ENCODE assay signal across 20 cellular contexts in the genomic region with DNA sequence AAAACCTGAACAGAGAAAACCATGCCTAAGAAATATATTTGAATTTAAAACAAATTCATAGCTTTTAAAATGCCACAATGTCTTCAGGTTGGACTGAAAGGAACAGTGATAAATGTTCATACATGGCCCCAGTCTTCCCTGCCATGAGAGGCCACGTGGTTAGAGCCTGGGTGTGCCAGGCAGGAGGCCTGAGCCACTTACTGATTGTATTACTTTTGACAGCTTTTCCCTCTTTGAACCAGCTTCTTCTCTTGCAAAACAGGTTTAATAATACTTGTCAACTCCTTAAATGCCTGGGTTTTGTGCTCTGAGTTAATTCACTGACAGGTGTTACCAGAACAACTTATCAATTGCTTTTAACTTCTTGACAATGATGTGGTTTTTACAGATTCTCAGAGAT.
"Had no signal": no experiment of that assay in that cellular context is flagged by ENCODE, and none has a peak within 500 bp of the region (broad histone marks: within the 10 kb centered on the region; RNA-seq: fewer than 3 reads in every experiment).

No MANE protein-coding gene starts in this region.

- H3K36me3 Mint-ChIP-seq: activated naive CD4-positive, alpha-beta T cell treated with anti-CD3 and anti-CD28 coated beads, Interleukin-2, amount 10 ng/mL, durations not matched to agents 7 days and 5 days; brain; neural progenitor cell had no signal

- H3K27ac Mint-ChIP-seq: activated CD4-positive, alpha-beta memory T cell treated with anti-CD3 and anti-CD28 coated beads, Interleukin-2, amount 10 ng/mL, durations not matched to agents 7 days and 5 days; activated CD4-positive, alpha-beta T cell treated with anti-CD3 and anti-CD28 coated beads, Interleukin-2, amount 10 ng/mL, durations not matched to agents 24 days and 14 days; activated naive CD4-positive, alpha-beta T cell treated with anti-CD3 and anti-CD28 coated beads, Interleukin-2, amount 10 ng/mL, durations not matched to agents 7 days and 5 days; activated naive CD8-positive, alpha-beta T cell treated with anti-CD3 and anti-CD28 coated beads, Interleukin-2, amount 50 U/mL, for 24 hours; activated T-cell treated with anti-CD3 and anti-CD28 coated beads, Interleukin-2, amount 50 U/mL, for 72 hours; brain; naive thymus-derived CD4-positive, alpha-beta T cell; neural progenitor cell; stimulated activated memory B cell treated with anti-CD40 and anti-IgM and Interleukin-4, amounts not matched to agents 10 μg/mL and 1 μg/mL and 100 μg/mL, for 72 hours; T-helper 1 cell treated with Interleukin-12 subunit alpha and Interleukin-12 subunit beta and Interleukin-4 antibody, amounts not matched to agents 30 μg/mL and 1 μg/mL, for 36 hours had no signal

- H3K9me3 Mint-ChIP-seq: activated CD4-positive, alpha-beta memory T cell treated with anti-CD3 and anti-CD28 coated beads, Interleukin-2, amount 10 ng/mL, durations not matched to agents 7 days and 5 days; activated T-cell treated with anti-CD3 and anti-CD28 coated beads, Interleukin-2, amount 50 U/mL, for 72 hours; neural progenitor cell; T-helper 1 cell treated with Interleukin-12 subunit alpha and Interleukin-12 subunit beta and Interleukin-4 antibody, amounts not matched to agents 30 μg/mL and 1 μg/mL, for 36 hours had no signal

- ATAC-seq: activated naive CD8-positive, alpha-beta T cell treated with anti-CD3 and anti-CD28 coated beads, Interleukin-2, amount 50 U/mL, for 24 hours; activated T-cell treated with anti-CD3 and anti-CD28 coated beads, Interleukin-2, amount 50 U/mL, for 72 hours; gastrocnemius medialis; heart left ventricle; naive thymus-derived CD4-positive, alpha-beta T cell; stimulated activated memory B cell treated with anti-CD40 and anti-IgM and Interleukin-4, amounts not matched to agents 10 μg/mL and 1 μg/mL and 100 μg/mL, for 72 hours had no signal

- DNase-seq: activated CD4-positive, alpha-beta memory T cell treated with anti-CD3 and anti-CD28 coated beads, Interleukin-2, amount 10 ng/mL, durations not matched to agents 7 days and 5 days; activated CD4-positive, alpha-beta T cell treated with anti-CD3 and anti-CD28 coated beads, Interleukin-2, amount 10 ng/mL, durations not matched to agents 24 days and 14 days; activated effector memory CD4-positive, alpha-beta T cell treated with anti-CD3 and anti-CD28 coated beads, Interleukin-2, amount 50 U/mL, for 16 hours; activated naive CD4-positive, alpha-beta T cell treated with anti-CD3 and anti-CD28 coated beads, Interleukin-2, amount 10 ng/mL, durations not matched to agents 7 days and 5 days; activated naive CD8-positive, alpha-beta T cell treated with anti-CD3 and anti-CD28 coated beads, Interleukin-2, amount 50 U/mL, for 24 hours; activated T-cell treated with anti-CD3 and anti-CD28 coated beads, Interleukin-2, amount 50 U/mL, for 72 hours; anterior cingulate cortex; gastrocnemius medialis; heart left ventricle; kidney; naive thymus-derived CD4-positive, alpha-beta T cell; posterior cingulate gyrus; sigmoid colon; stimulated activated CD4-positive, alpha-beta T cell treated with anti-CD3 and anti-CD28 coated beads, Interleukin-15, amount 100 ng/mL, for 24 hours; transverse colon; uterus had no signal
